24 cellular contexts compared by ENCODE assay signal in the genomic region with DNA sequence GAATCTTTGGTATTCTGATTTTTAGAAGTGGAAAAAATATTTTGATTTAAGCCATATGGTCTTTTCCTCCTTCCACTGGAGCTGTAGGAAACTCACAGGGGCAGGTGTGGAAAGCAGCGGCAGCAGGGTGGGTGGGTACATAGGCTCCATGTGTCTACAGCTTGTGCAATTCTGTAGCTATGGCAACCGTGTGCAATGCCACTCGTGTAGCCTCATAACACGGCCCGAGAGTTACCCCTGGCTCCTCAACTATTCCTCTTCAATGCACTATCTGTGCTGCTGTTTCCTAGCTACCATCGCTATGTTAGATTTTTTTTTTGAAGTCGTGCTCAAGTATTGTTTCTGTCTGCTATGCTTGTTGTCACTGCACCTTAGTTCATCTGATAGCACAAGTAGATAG. TPM values are rescaled to one million over a fixed set of nuclear protein-coding genes. Genes with fewer than 3 reads are reported as not detected.
A peak's percentile ranks its signal among the peaks of the same experiment; 100 is the strongest.
DNase-seq lines count a peak whose midpoint lies in the region; ATAC-seq and TF ChIP-seq lines count a peak whose summit lies in the region.
"Had no signal": no experiment of that assay in that cellular context is flagged by ENCODE, and none has a peak within 500 bp of the region (broad histone marks: within the 10 kb centered on the region; RNA-seq: fewer than 3 reads in every experiment).

No MANE protein-coding gene starts in this region.

- no peaks in the 10 kb centered on the region for H3K4me1 Mint-ChIP-seq in CD4-positive, alpha-beta T cell (ENCODE audit: low read depth)
- H3K4me1 Mint-ChIP-seq: activated CD8-positive, alpha-beta memory T cell treated with anti-CD3 and anti-CD28 coated beads, Interleukin-2, amount 10 ng/mL, durations not matched to agents 7 days and 5 days; CD4-positive, alpha-beta memory T cell had no signal

- TF ChIP-seq CTCF in lower lobe of right lung (IDR thresholded peaks at IDR 0.05), result no peak
- TF ChIP-seq CTCF in CD4-positive, alpha-beta T cell (IDR thresholded peaks at IDR 0.05), result no peak

- H3K9me3 ChIP-seq in adipocyte (ENCODE audit: control insufficient read depth, low read length) (peaks cover 11% of the 10 kb centered on the region), lower lobe of right lung (peaks cover 6% of the 10 kb centered on the region)
- H3K9me3 ChIP-seq in CD4-positive, alpha-beta T cell (ENCODE audit: control insufficient read depth, low read length), result no peaks in the 10 kb centered on the region
- H3K9me3 ChIP-seq: ascending aorta, uterus had no signal

- H3K9ac ChIP-seq in adipocyte (ENCODE audit: low read length), result no peak overlapping the region

- ATAC-seq in lower lobe of right lung, result peak; percentile 94 to 95
- ATAC-seq in CD4-positive, alpha-beta T cell (ENCODE audit: poor library complexity), result no peak
- ATAC-seq in GM19023 (IDR thresholded peaks at IDR 0.05; ENCODE audit: unreplicated experiment), result no peak
- ATAC-seq: activated CD8-positive, alpha-beta memory T cell treated with anti-CD3 and anti-CD28 coated beads, Interleukin-2, amount 10 ng/mL, durations not matched to agents 7 days and 5 days; Right ventricle myocardium inferior had no signal

- intact Hi-C loops in lower lobe of right lung (cut with DNase I), result no loop called here
- intact Hi-C loops in CD4-positive, alpha-beta T cell (cut with DNase I, micrococcal nuclease), result no loop called here

- H3K27me3 Mint-ChIP-seq in CD4-positive, alpha-beta T cell, result peaks cover 55% of the 10 kb centered on the region

- H3K36me3 ChIP-seq in adipocyte (ENCODE audit: control insufficient read depth, insufficient read depth, low read length, severe bottlenecking) (no peaks in the 10 kb centered on the region), lower lobe of right lung (no peaks in the 10 kb centered on the region)
- H3K36me3 ChIP-seq: ascending aorta, stomach, uterus had no signal

- H3K27me3 ChIP-seq in adipocyte (replicated peaks; ENCODE audit: control insufficient read depth, insufficient read depth, low read length) (peaks cover 15% of the 10 kb centered on the region), lower lobe of right lung (ENCODE audit: low read depth) (no peaks in the 10 kb centered on the region)
- peaks cover 9% of the 10 kb centered on the region for H3K27me3 ChIP-seq in CD4-positive, alpha-beta T cell (ENCODE audit: control insufficient read depth, insufficient read depth, low read length)
- H3K27me3 ChIP-seq: ascending aorta, stomach, uterus had no signal

- H3K4me3 Mint-ChIP-seq in CD4-positive, alpha-beta T cell, result no peak overlapping the region
- H3K4me3 Mint-ChIP-seq: activated CD8-positive, alpha-beta memory T cell treated with anti-CD3 and anti-CD28 coated beads, Interleukin-2, amount 10 ng/mL, durations not matched to agents 7 days and 5 days; CD4-positive, alpha-beta memory T cell; nephron progenitor cell; T-helper 2 cell treated with Interferon-gamma antibody and Interleukin-4, amounts not matched to agents 5 μg/mL and 100 μg/mL, for 36 hours had no signal

- H3K36me3 Mint-ChIP-seq in CD4-positive, alpha-beta T cell (ENCODE audit: low read depth), result no peaks in the 10 kb centered on the region
- H3K36me3 Mint-ChIP-seq: activated CD8-positive, alpha-beta memory T cell treated with anti-CD3 and anti-CD28 coated beads, Interleukin-2, amount 10 ng/mL, durations not matched to agents 7 days and 5 days; CD4-positive, alpha-beta memory T cell had no signal

- H3K27ac ChIP-seq in lower lobe of right lung, result no peak overlapping the region
- H3K27ac ChIP-seq in CD4-positive, alpha-beta T cell (ENCODE audit: low read depth, low read length), result no peak overlapping the region
- H3K27ac ChIP-seq: ascending aorta, stomach, uterus had no signal

- H3K4me3 ChIP-seq in adipocyte (ENCODE audit: low read length) (no peak overlapping the region), lower lobe of right lung (no peak overlapping the region)
- H3K4me3 ChIP-seq: ascending aorta, stomach, uterus had no signal

- CTCF ChIA-PET in CD4-positive, alpha-beta T cell (lab: Charles Lee), result no interaction called here

- POLR2A ChIA-PET in CD4-positive, alpha-beta T cell (lab: Charles Lee), result no interaction called here

- no peaks in the 10 kb centered on the region for H3K4me1 ChIP-seq in adipocyte (ENCODE audit: control insufficient read depth, insufficient read depth, low read length)
- H3K4me1 ChIP-seq in lower lobe of right lung, result no peaks in the 10 kb centered on the region
- H3K4me1 ChIP-seq: ascending aorta, stomach, uterus had no signal

- H3K9me3 Mint-ChIP-seq in CD4-positive, alpha-beta T cell, result no peaks in the 10 kb centered on the region
- H3K9me3 Mint-ChIP-seq: T-helper 2 cell treated with Interferon-gamma antibody and Interleukin-4, amounts not matched to agents 5 μg/mL and 100 μg/mL, for 36 hours had no signal

- H3K27ac Mint-ChIP-seq in CD4-positive, alpha-beta T cell, result no peak overlapping the region
- H3K27ac Mint-ChIP-seq: activated CD8-positive, alpha-beta memory T cell treated with anti-CD3 and anti-CD28 coated beads, Interleukin-2, amount 10 ng/mL, durations not matched to agents 7 days and 5 days; CD4-positive, alpha-beta memory T cell; T-helper 2 cell treated with Interferon-gamma antibody and Interleukin-4, amounts not matched to agents 5 μg/mL and 100 μg/mL, for 36 hours had no signal

- DNase-seq in DMS53 (lab: John Stamatoyannopoulos, UW), result peak; percentile 71
- no peak for DNase-seq in DMS53 treated with DMSO at 0.1 percent for 48 hours (lab: John Stamatoyannopoulos, UW; ENCODE audit: unreplicated experiment)
- peak; percentile 30 for DNase-seq in MV-4-11 (lab: John Stamatoyannopoulos, UW)
- peak; percentile 42 for DNase-seq in adipocyte (ENCODE audit: low read depth)
- DNase-seq in lower lobe of right lung, result peak; percentile 65
- DNase-seq in CD4-positive, alpha-beta T cell, result no peak
- no peak for DNase-seq in cerebellar nuclear complex (lab: John Stamatoyannopoulos, UW)
- DNase-seq: activated CD4-positive, CD25-positive, alpha-beta regulatory T cell treated with anti-CD3 and anti-CD28 coated beads, Interleukin-2, amount 50 U/mL, for 72 hours; activated CD8-positive, alpha-beta memory T cell treated with anti-CD3 and anti-CD28 coated beads, Interleukin-2, amount 10 ng/mL, durations not matched to agents 7 days and 5 days; activated gamma-delta T cell; CD4-positive, alpha-beta memory T cell; dermis blood vessel endothelial cell; GDM1; hippocampal formation; kidney; NCI-H187 treated with DMSO at 0.1 percent for 48 hours; nephron progenitor cell; NK-92 treated with Interleukin-12 subunit alpha and Interleukin-12 subunit beta, amount 100 ng/mL, for 24 hours; stomach; uterus had no signal

RNA-seq across cellular contexts. Expression of a gene that starts 32.0 kb away (rescaled TPM):
- 125 TPM for total RNA-seq in lower lobe of right lung
- 10 to 100 TPM; 29.1 to 33.7 TPM for total RNA-seq in CD4-positive, alpha-beta T cell

Comparison
In these comparisons a context has a peak if more than half of its experiments do, and no peak if none do; other contexts are left out.
1. DNase-seq: peak in DMS53 (single experiment), MV-4-11 (single experiment), adipocyte (single experiment) and lower lobe of right lung (single experiment); none in DMS53 treated with DMSO at 0.1 percent for 48 hours (single experiment), CD4-positive, alpha-beta T cell (0 of 10) and cerebellar nuclear complex (0 of 2).
2. ATAC-seq: peak in lower lobe of right lung (2 of 2); none in CD4-positive, alpha-beta T cell (single experiment) and GM19023 (single experiment).